Comparison of ENCODE assay signal across 8 cellular contexts in genomic region chr10:80497187-80498038, GRCh38. TPM values are rescaled to one million over a fixed set of nuclear protein-coding genes. Genes with fewer than 3 reads are reported as not detected.
DNase-seq lines count a peak whose midpoint lies in the region; TF ChIP-seq lines count a peak whose summit lies in the region.

No MANE protein-coding gene starts in this region.

- peak overlapping the region; percentile 73 to 83 for H3K27ac ChIP-seq in uterus

- H3K4me1 ChIP-seq in uterus, result peaks cover 16 to 20% of the 10 kb centered on the region in 2 donors

- no peak for TF ChIP-seq POLR2A in uterus (IDR thresholded peaks at IDR 0.05)

- H3K4me3 ChIP-seq in choroid plexus epithelial cell (ENCODE audit: low read depth, low read length) (no peak overlapping the region), uterus (no peak overlapping the region)

- H3K27ac Mint-ChIP-seq in activated naive CD4-positive, alpha-beta T cell treated with anti-CD3 and anti-CD28 coated beads for 36 hours, result peak overlapping the region; percentile 97

- no peaks in the 10 kb centered on the region for H3K36me3 ChIP-seq in uterus

- peak; percentile 52 for DNase-seq in activated naive CD4-positive, alpha-beta T cell treated with anti-CD3 and anti-CD28 coated beads for 36 hours
- DNase-seq in activated naive CD4-positive, alpha-beta T cell (lab: John Stamatoyannopoulos, UW), result no peak
- DNase-seq in choroid plexus epithelial cell (ENCODE audit: low read depth) (peak; percentile 72), medulla oblongata (ENCODE audit: extremely low spot score) (peak; percentile 34), uterus (peak; percentile 38 to 69), cerebellar cortex (ENCODE audit: low spot score) (no peak), DMS53 treated with DMSO at 0.1 percent for 48 hours (lab: John Stamatoyannopoulos, UW; ENCODE audit: unreplicated experiment) (no peak)
- no peak for DNase-seq in effector CD4-positive, alpha-beta T cell

- no peaks in the 10 kb centered on the region for H3K27me3 Mint-ChIP-seq in activated naive CD4-positive, alpha-beta T cell treated with anti-CD3 and anti-CD28 coated beads for 36 hours (ENCODE audit: low read depth)

- peaks cover 34% of the 10 kb centered on the region for H3K36me3 Mint-ChIP-seq in activated naive CD4-positive, alpha-beta T cell treated with anti-CD3 and anti-CD28 coated beads for 36 hours (ENCODE audit: low read depth)

- intact Hi-C loops in activated naive CD4-positive, alpha-beta T cell treated with anti-CD3 and anti-CD28 coated beads for 36 hours (cut with micrococcal nuclease), result loop anchor here (1.0 kb wide), 2 partner anchors 10 to 38 kb away; no protein-coding TSS in a partner anchor
- intact Hi-C loops in uterus (cut with DNase I; ENCODE audit: low total_unique reads), result no loop called here

- peaks cover 98% of the 10 kb centered on the region for H3K4me1 Mint-ChIP-seq in activated naive CD4-positive, alpha-beta T cell treated with anti-CD3 and anti-CD28 coated beads for 36 hours (ENCODE audit: low read depth)

- CTCF ChIA-PET in activated naive CD4-positive, alpha-beta T cell treated with anti-CD3 and anti-CD28 coated beads for 36 hours (lab: Charles Lee), result interaction anchor here (0.9 to 21.2 kb wide), 6 partner anchors 8 to 73 kb away, joined by 4 to 916 read pairs (median 90); partner anchors contain the start of gene TSPAN14

- TF ChIP-seq CTCF in choroid plexus epithelial cell (conservative IDR thresholded peaks at IDR 0.05; ENCODE audit: low read depth, low read length) (no peak), uterus (IDR thresholded peaks at IDR 0.05) (no peak)

- peaks cover 9% of the 10 kb centered on the region for H3K9me3 Mint-ChIP-seq in activated naive CD4-positive, alpha-beta T cell treated with anti-CD3 and anti-CD28 coated beads for 36 hours

- no peaks in the 10 kb centered on the region for H3K9me3 ChIP-seq in uterus

- peak overlapping the region; percentile 13 for H3K4me3 Mint-ChIP-seq in activated naive CD4-positive, alpha-beta T cell treated with anti-CD3 and anti-CD28 coated beads for 36 hours

- H3K27me3 ChIP-seq in uterus, result no peaks in the 10 kb centered on the region

RNA-seq across cellular contexts. Expression of gene SH2D4B, which starts 40.3 kb away (rescaled TPM):
- under 1 TPM; 0.05 to 0.10 TPM for total RNA-seq in activated naive CD4-positive, alpha-beta T cell treated with anti-CD3 and anti-CD28 coated beads for 36 hours
- total RNA-seq in uterus, result 1 to 10 TPM in 1 of 4 donors, under 1 TPM in 1, not detected in 2; 0.40 to 1.4 TPM

RNA-seq across cellular contexts. Expression of gene TSPAN14, which starts 43.3 kb away (rescaled TPM):
- total RNA-seq in activated naive CD4-positive, alpha-beta T cell treated with anti-CD3 and anti-CD28 coated beads for 36 hours, result 10 to 100 TPM; 33.5 to 35.5 TPM
- total RNA-seq in uterus, result 100 to 1,000 TPM in 1 of 4 donors, 10 to 100 TPM in 3; 37.1 to 110 (median 66.1) TPM

Comparison
In these comparisons a context has a peak if more than half of its experiments do, and no peak if none do; other contexts are left out.
1. DNase-seq: peak in activated naive CD4-positive, alpha-beta T cell treated with anti-CD3 and anti-CD28 coated beads for 36 hours (single experiment), choroid plexus epithelial cell (single experiment), medulla oblongata (single experiment) and uterus (2 of 2); none in activated naive CD4-positive, alpha-beta T cell (0 of 4), effector CD4-positive, alpha-beta T cell (single experiment), cerebellar cortex (single experiment) and DMS53 treated with DMSO at 0.1 percent for 48 hours (single experiment).